Comparison of ENCODE assay signal across 33 cellular contexts in genomic region chr12:23236056-23236455, GRCh38.
"Had no signal": no experiment of that assay in that cellular context is flagged by ENCODE, and none has a peak within 500 bp of the region (broad histone marks: within the 10 kb centered on the region; RNA-seq: fewer than 3 reads in every experiment).

No MANE protein-coding gene starts in this region.

- H3K27ac ChIP-seq: ascending aorta, breast epithelium, cardiac muscle cell, coronary artery, dorsolateral prefrontal cortex, WERI-Rb-1 had no signal

- H3K4me3 ChIP-seq: ascending aorta, breast epithelium, cardiac muscle cell, coronary artery, dorsolateral prefrontal cortex had no signal

- DNase-seq: activated B cell treated with CpG ODN at 0.5 μM for 24 hours; activated CD4-positive, alpha-beta memory T cell treated with anti-CD3 and anti-CD28 coated beads for 36 hours; activated CD4-positive, alpha-beta T cell treated with anti-CD3 and anti-CD28 coated beads, Interleukin-2, amount 10 ng/mL, durations not matched to agents 24 days and 14 days; activated CD8-positive, alpha-beta memory T cell treated with anti-CD3 and anti-CD28 coated beads, Interleukin-2, amount 10 ng/mL, durations not matched to agents 7 days and 5 days; activated CD8-positive, alpha-beta memory T cell treated with anti-CD3 and anti-CD28 coated beads, Interleukin-2, amount 50 U/mL, for 4 hours; activated CD8-positive, alpha-beta T cell treated with anti-CD3 and anti-CD28 coated beads, Interleukin-2, amount 10 ng/mL, durations not matched to agents 7 days and 5 days; activated effector memory CD4-positive, alpha-beta T cell treated with anti-CD3 and anti-CD28 coated beads, Interleukin-2, amount 50 U/mL, for 16 hours; activated naive CD4-positive, alpha-beta T cell treated with anti-CD3 and anti-CD28 coated beads for 36 hours; activated naive CD8-positive, alpha-beta T cell treated with anti-CD3 and anti-CD28 coated beads, Interleukin-2, amount 10 ng/mL, durations not matched to agents 7 days and 5 days; activated T-cell treated with anti-CD3 and anti-CD28 coated beads, Interleukin-2, amount 50 U/mL, for 1 hour; activated T-cell treated with anti-CD3 and anti-CD28 coated beads, Interleukin-2, amount 50 U/mL, for 48 hours; dorsolateral prefrontal cortex; effector memory CD4-positive, alpha-beta T cell; endodermal cell; foreskin fibroblast; T-helper 1 cell; T-helper 17 cell; T1000; WERI-Rb-1 had no signal

- H3K36me3 ChIP-seq: ascending aorta, breast epithelium, cardiac muscle cell, WERI-Rb-1 had no signal

- H3K4me1 ChIP-seq: ascending aorta, breast epithelium had no signal

- ATAC-seq: activated CD4-positive, CD25-positive, alpha-beta regulatory T cell treated with anti-CD3 and anti-CD28 coated beads, Interleukin-2, amount 50 U/mL, for 24 hours; activated CD8-positive, alpha-beta memory T cell treated with anti-CD3 and anti-CD28 coated beads, Interleukin-2, amount 10 ng/mL, durations not matched to agents 7 days and 5 days; activated CD8-positive, alpha-beta T cell treated with anti-CD3 and anti-CD28 coated beads, Interleukin-2, amount 10 ng/mL, durations not matched to agents 7 days and 5 days; activated naive CD4-positive, alpha-beta T cell treated with anti-CD3 and anti-CD28 coated beads, Interleukin-2, amount 50 U/mL, for 72 hours; esophagus mucosa; T-helper 17 cell had no signal

- H3K4me1 Mint-ChIP-seq: activated B cell treated with CpG ODN at 0.5 μM for 24 hours; activated CD4-positive, alpha-beta T cell treated with anti-CD3 and anti-CD28 coated beads, Interleukin-2, amount 10 ng/mL, durations not matched to agents 24 days and 14 days; activated CD8-positive, alpha-beta memory T cell treated with anti-CD3 and anti-CD28 coated beads, Interleukin-2, amount 10 ng/mL, durations not matched to agents 7 days and 5 days; activated naive CD8-positive, alpha-beta T cell treated with anti-CD3 and anti-CD28 coated beads, Interleukin-2, amount 10 ng/mL, durations not matched to agents 7 days and 5 days; brain; central memory CD8-positive, alpha-beta T cell; endodermal cell; T-helper 17 cell had no signal

- H3K27me3 ChIP-seq: ascending aorta, breast epithelium, cardiac muscle cell had no signal

- H3K36me3 Mint-ChIP-seq: activated CD4-positive, alpha-beta memory T cell treated with anti-CD3 and anti-CD28 coated beads for 36 hours; activated CD8-positive, alpha-beta memory T cell treated with anti-CD3 and anti-CD28 coated beads, Interleukin-2, amount 10 ng/mL, durations not matched to agents 7 days and 5 days; activated naive CD4-positive, alpha-beta T cell treated with anti-CD3 and anti-CD28 coated beads, Interleukin-2, amount 50 U/mL, for 72 hours; activated naive CD8-positive, alpha-beta T cell treated with anti-CD3 and anti-CD28 coated beads, Interleukin-2, amount 10 ng/mL, durations not matched to agents 7 days and 5 days; brain had no signal

- H3K4me3 Mint-ChIP-seq: activated B cell treated with CpG ODN at 0.5 μM for 24 hours; activated CD4-positive, alpha-beta memory T cell treated with anti-CD3 and anti-CD28 coated beads for 36 hours; activated CD4-positive, alpha-beta T cell treated with anti-CD3 and anti-CD28 coated beads, Interleukin-2, amount 10 ng/mL, durations not matched to agents 24 days and 14 days; activated CD8-positive, alpha-beta memory T cell treated with anti-CD3 and anti-CD28 coated beads, Interleukin-2, amount 10 ng/mL, durations not matched to agents 7 days and 5 days; activated CD8-positive, alpha-beta T cell treated with anti-CD3 and anti-CD28 coated beads, Interleukin-2, amount 10 ng/mL, durations not matched to agents 7 days and 5 days; activated naive CD4-positive, alpha-beta T cell treated with anti-CD3 and anti-CD28 coated beads for 36 hours; activated naive CD8-positive, alpha-beta T cell treated with anti-CD3 and anti-CD28 coated beads, Interleukin-2, amount 10 ng/mL, durations not matched to agents 7 days and 5 days; activated T-helper 1 cell treated with anti-CD3 and anti-CD28 coated beads, Interleukin-12 subunit alpha, Interleukin-12 subunit beta, Interleukin-2, Interleukin-4 antibody, amounts not matched to agents 30 ng/mL and 10 ng/mL and 1 ng/mL, durations not matched to agents 14 hours and 24 hours and 36 hours; brain; central memory CD8-positive, alpha-beta T cell; dendritic cell treated with granulocyte-macrophage colony-stimulating factor and Interleukin-4, amounts not matched to agents 40 ng/mL and 50 ng/mL, for 4 days; endodermal cell; T-helper 17 cell; T-helper 2 cell treated with Interferon-gamma antibody and Interleukin-4, amounts not matched to agents 5 μg/mL and 100 μg/mL, for 36 hours had no signal

- FAIRE-seq: frontal cortex had no signal

- H3K27me3 Mint-ChIP-seq: activated B cell treated with CpG ODN at 0.5 μM for 24 hours; activated CD4-positive, alpha-beta memory T cell treated with anti-CD3 and anti-CD28 coated beads for 36 hours; activated CD4-positive, alpha-beta T cell treated with anti-CD3 and anti-CD28 coated beads, Interleukin-2, amount 10 ng/mL, durations not matched to agents 24 days and 14 days; activated CD8-positive, alpha-beta memory T cell treated with anti-CD3 and anti-CD28 coated beads, Interleukin-2, amount 10 ng/mL, durations not matched to agents 7 days and 5 days; activated naive CD8-positive, alpha-beta T cell treated with anti-CD3 and anti-CD28 coated beads, Interleukin-2, amount 10 ng/mL, durations not matched to agents 7 days and 5 days; brain; central memory CD8-positive, alpha-beta T cell; dendritic cell treated with granulocyte-macrophage colony-stimulating factor and Interleukin-4, amounts not matched to agents 40 ng/mL and 50 ng/mL, for 4 days; T-helper 17 cell had no signal

- H3K9me3 ChIP-seq: ascending aorta, breast epithelium had no signal

- H3K9me3 Mint-ChIP-seq: activated B cell treated with CpG ODN at 0.5 μM for 24 hours; activated CD4-positive, alpha-beta memory T cell treated with anti-CD3 and anti-CD28 coated beads for 36 hours; activated CD4-positive, alpha-beta T cell treated with anti-CD3 and anti-CD28 coated beads, Interleukin-2, amount 10 ng/mL, durations not matched to agents 24 days and 14 days; activated naive CD4-positive, alpha-beta T cell treated with anti-CD3 and anti-CD28 coated beads for 36 hours; activated naive CD4-positive, alpha-beta T cell treated with anti-CD3 and anti-CD28 coated beads, Interleukin-2, amount 50 U/mL, for 72 hours; activated naive CD8-positive, alpha-beta T cell treated with anti-CD3 and anti-CD28 coated beads, Interleukin-2, amount 10 ng/mL, durations not matched to agents 7 days and 5 days; activated T-helper 1 cell treated with anti-CD3 and anti-CD28 coated beads, Interleukin-12 subunit alpha, Interleukin-12 subunit beta, Interleukin-2, Interleukin-4 antibody, amounts not matched to agents 30 ng/mL and 10 ng/mL and 1 ng/mL, durations not matched to agents 14 hours and 24 hours and 36 hours; activated T-helper 2 cell treated with anti-CD3 and anti-CD28 coated beads, Interferon-gamma antibody, Interleukin-2, Interleukin-4, amounts not matched to agents 10 μg/mL and 5 μg/mL and 100 μg/mL, durations not matched to agents 14 hours and 24 hours and 36 hours; brain; central memory CD8-positive, alpha-beta T cell; dendritic cell treated with granulocyte-macrophage colony-stimulating factor and Interleukin-4, amounts not matched to agents 40 ng/mL and 50 ng/mL, for 4 days; endodermal cell; T-helper 2 cell treated with Interferon-gamma antibody and Interleukin-4, amounts not matched to agents 5 μg/mL and 100 μg/mL, for 36 hours had no signal

- H3K27ac Mint-ChIP-seq: activated B cell treated with CpG ODN at 0.5 μM for 24 hours; activated CD4-positive, alpha-beta memory T cell treated with anti-CD3 and anti-CD28 coated beads for 36 hours; activated CD4-positive, alpha-beta T cell treated with anti-CD3 and anti-CD28 coated beads, Interleukin-2, amount 10 ng/mL, durations not matched to agents 24 days and 14 days; activated CD8-positive, alpha-beta memory T cell treated with anti-CD3 and anti-CD28 coated beads, Interleukin-2, amount 10 ng/mL, durations not matched to agents 7 days and 5 days; activated CD8-positive, alpha-beta T cell treated with anti-CD3 and anti-CD28 coated beads, Interleukin-2, amount 10 ng/mL, durations not matched to agents 7 days and 5 days; activated naive CD4-positive, alpha-beta T cell treated with anti-CD3 and anti-CD28 coated beads for 36 hours; activated naive CD4-positive, alpha-beta T cell treated with anti-CD3 and anti-CD28 coated beads, Interleukin-2, amount 50 U/mL, for 72 hours; activated naive CD8-positive, alpha-beta T cell treated with anti-CD3 and anti-CD28 coated beads, Interleukin-2, amount 10 ng/mL, durations not matched to agents 7 days and 5 days; activated T-helper 1 cell treated with anti-CD3 and anti-CD28 coated beads, Interleukin-12 subunit alpha, Interleukin-12 subunit beta, Interleukin-2, Interleukin-4 antibody, amounts not matched to agents 30 ng/mL and 10 ng/mL and 1 ng/mL, durations not matched to agents 14 hours and 24 hours and 36 hours; activated T-helper 2 cell treated with anti-CD3 and anti-CD28 coated beads, Interferon-gamma antibody, Interleukin-2, Interleukin-4, amounts not matched to agents 10 μg/mL and 5 μg/mL and 100 μg/mL, durations not matched to agents 14 hours and 24 hours and 36 hours; brain; dendritic cell treated with granulocyte-macrophage colony-stimulating factor and Interleukin-4, amounts not matched to agents 40 ng/mL and 50 ng/mL, for 4 days; endodermal cell; T-helper 17 cell; T-helper 2 cell treated with Interferon-gamma antibody and Interleukin-4, amounts not matched to agents 5 μg/mL and 100 μg/mL, for 36 hours had no signal
